In genomic region chr1:76374111-76374510, GRCh38 we compare ENCODE assay signal across 22 cellular contexts.
DNase-seq lines count a peak whose midpoint lies in the region; ATAC-seq lines count a peak whose summit lies in the region.
"Had no signal": no experiment of that assay in that cellular context is flagged by ENCODE, and none has a peak within 500 bp of the region (broad histone marks: within the 10 kb centered on the region; RNA-seq: fewer than 3 reads in every experiment).

No MANE protein-coding gene starts in this region.

- no peak for ATAC-seq in HG03159 (IDR thresholded peaks at IDR 0.05; ENCODE audit: unreplicated experiment)
- ATAC-seq in HG03025 (IDR thresholded peaks at IDR 0.05; ENCODE audit: low FRiP score, unreplicated experiment): no peak
- ATAC-seq: left lung; stimulated activated naive CD8-positive, alpha-beta T cell treated with anti-CD3 and anti-CD28 coated beads, Interleukin-15, Interleukin-2, amounts not matched to agents 100 U/mL and 50 U/mL, for 24 hours had no signal

- no peak overlapping the region for H3K4me3 ChIP-seq in skeletal muscle cell (ENCODE audit: low read depth, low read length)
- H3K4me3 ChIP-seq: left lung, prostate gland, sigmoid colon, testis had no signal

- DNase-seq in NCI-H1105 (lab: John Stamatoyannopoulos, UW) (peak; percentile 85), NCI-H1694 treated with DMSO at 0.1 percent for 48 hours (lab: John Stamatoyannopoulos, UW) (peak; percentile 33), NCI-H524 treated with DMSO at 0.1 percent for 48 hours (lab: John Stamatoyannopoulos, UW) (peak; percentile 39), skeletal muscle cell (ENCODE audit: low read depth) (peak; percentile 11), T-helper 1 cell (no peak)
- DNase-seq: activated CD4-positive, alpha-beta memory T cell treated with anti-CD3 and anti-CD28 coated beads for 36 hours; activated CD8-positive, alpha-beta memory T cell treated with anti-CD3 and anti-CD28 coated beads, Interleukin-2, amount 50 U/mL, for 48 hours; anterior cingulate cortex; C1 segment of cervical spinal cord; Calu3; effector CD8-positive, alpha-beta T cell; glutamatergic neuron; left lung; mesenchymal stem cell; naive B cell; RPMI8226; sigmoid colon; stimulated activated naive CD8-positive, alpha-beta T cell treated with anti-CD3 and anti-CD28 coated beads, Interleukin-15, Interleukin-2, amounts not matched to agents 100 U/mL and 50 U/mL, for 24 hours; testis had no signal

Comparison
In these comparisons a context has a peak if more than half of its experiments do, and no peak if none do; other contexts are left out.
1. DNase-seq: peak in NCI-H1105 (single experiment), NCI-H1694 treated with DMSO at 0.1 percent for 48 hours (single experiment), NCI-H524 treated with DMSO at 0.1 percent for 48 hours (single experiment) and skeletal muscle cell (single experiment); none in T-helper 1 cell (0 of 5).